Comparison of ENCODE assay signal across 10 cellular contexts in genomic region chr3:126678691-126679317, GRCh38. TPM values are rescaled to one million over a fixed set of nuclear protein-coding genes. Genes with fewer than 3 reads are reported as not detected.
A peak's percentile ranks its signal among the peaks of the same experiment; 100 is the strongest.
DNase-seq lines count a peak whose midpoint lies in the region; ATAC-seq and TF ChIP-seq lines count a peak whose summit lies in the region.
"Had no signal": no experiment of that assay in that cellular context is flagged by ENCODE, and none has a peak within 500 bp of the region (broad histone marks: within the 10 kb centered on the region; RNA-seq: fewer than 3 reads in every experiment).

No MANE protein-coding gene starts in this region.

- intact Hi-C loops in CD8-positive, alpha-beta T cell (cut with DNase I, micrococcal nuclease): loop anchor here (1.0 to 2.0 kb wide), 4 partner anchors 26 to 868 kb away; partner anchors contain the start of genes CHCHD6 (in 1 of the 2) and PLXNA1 (in 1 of the 2)
- intact Hi-C loops in activated B cell treated with CpG ODN at 0.5 μM for 24 hours (cut with micrococcal nuclease): loop anchor here (1.0 to 2.0 kb wide), 5 partner anchors 74 to 865 kb away; no protein-coding TSS in a partner anchor

- H3K27me3 ChIP-seq in CD8-positive, alpha-beta T cell (ENCODE audit: insufficient read depth, low read length): no peaks in the 10 kb centered on the region
- H3K27me3 ChIP-seq in lung (ENCODE audit: control insufficient read depth, insufficient read depth): peaks cover 4% of the 10 kb centered on the region
- H3K27me3 ChIP-seq: breast epithelium had no signal

- no peak overlapping the region for H3K27ac ChIP-seq in CD8-positive, alpha-beta T cell (ENCODE audit: low read depth, low read length)
- peak overlapping the region in 1 of 2 donors; percentile 14 for H3K27ac ChIP-seq in lung (ENCODE audit: low read depth in 1 of 2, low read length in 1 of 2)
- H3K27ac ChIP-seq: breast epithelium had no signal

- H3K4me3 Mint-ChIP-seq in CD8-positive, alpha-beta T cell: peak overlapping the region; percentile 37
- peak overlapping the region; percentile 67 for H3K4me3 Mint-ChIP-seq in activated B cell treated with CpG ODN at 0.5 μM for 24 hours

- DNase-seq in CD8-positive, alpha-beta T cell: no peak
- DNase-seq in activated B cell treated with CpG ODN at 0.5 μM for 24 hours: no peak
- no peak for DNase-seq in lung (ENCODE audit: low spot score)
- DNase-seq in stimulated activated naive CD4-positive, alpha-beta T cell treated with Interleukin-2 at 50 U/mL for 16 hours (lab: John Stamatoyannopoulos, UW): no peak
- no peak for DNase-seq in HuH-7 (ENCODE audit: low spot score)
- DNase-seq in stimulated activated CD4-positive, alpha-beta T cell treated with anti-CD3 and anti-CD28 coated beads, Interleukin-1b, Interleukin-23, amount 100 ng/mL, for 48 hours: no peak

- POLR2A ChIA-PET in CD8-positive, alpha-beta T cell (lab: Charles Lee): no interaction called here
- POLR2A ChIA-PET in activated B cell treated with CpG ODN at 0.5 μM for 24 hours (lab: Charles Lee): no interaction called here

- CTCF ChIA-PET in CD8-positive, alpha-beta T cell (lab: Charles Lee): interaction anchor here (0.9 to 6.5 kb wide), 17 partner anchors 10 to 867 kb away, joined by 3 to 118 read pairs (median 5); partner anchors contain the start of gene TXNRD3
- CTCF ChIA-PET in activated B cell treated with CpG ODN at 0.5 μM for 24 hours (lab: Charles Lee): interaction anchor here (0.7 to 2.6 kb wide), 10 partner anchors 14 to 1239 kb away, joined by 3 to 31 read pairs (median 4); partner anchors contain the start of gene PLXNA1

- H3K36me3 ChIP-seq in CD8-positive, alpha-beta T cell (ENCODE audit: insufficient read depth, low read length): no peaks in the 10 kb centered on the region
- H3K36me3 ChIP-seq in lung (ENCODE audit: control insufficient read depth in 2 of 2, insufficient read depth in 2 of 2, low read length in 2 of 2): no peaks in the 10 kb centered on the region
- H3K36me3 ChIP-seq: breast epithelium had no signal

- no peak overlapping the region for H3K27ac Mint-ChIP-seq in CD8-positive, alpha-beta T cell
- no peak overlapping the region for H3K27ac Mint-ChIP-seq in activated B cell treated with CpG ODN at 0.5 μM for 24 hours

- H3K36me3 Mint-ChIP-seq in CD8-positive, alpha-beta T cell: no peaks in the 10 kb centered on the region
- H3K36me3 Mint-ChIP-seq in activated B cell treated with CpG ODN at 0.5 μM for 24 hours (ENCODE audit: low read depth): no peaks in the 10 kb centered on the region

- H3K9me3 Mint-ChIP-seq in CD8-positive, alpha-beta T cell: peaks cover 1% of the 10 kb centered on the region
- peaks cover 3% of the 10 kb centered on the region for H3K9me3 Mint-ChIP-seq in activated B cell treated with CpG ODN at 0.5 μM for 24 hours

- H3K9me3 ChIP-seq in CD8-positive, alpha-beta T cell (ENCODE audit: low read length): no peaks in the 10 kb centered on the region
- H3K9me3 ChIP-seq in lung (ENCODE audit: control insufficient read depth in 2 of 2, insufficient read depth in 1 of 2, low read length in 1 of 2): no peaks in the 10 kb centered on the region
- H3K9me3 ChIP-seq: breast epithelium had no signal

- no peak for TF ChIP-seq CTCF in CD8-positive, alpha-beta T cell (IDR thresholded peaks at IDR 0.05)
- TF ChIP-seq CTCF in activated B cell treated with CpG ODN at 0.5 μM for 24 hours (IDR thresholded peaks at IDR 0.05): no peak
- TF ChIP-seq CTCF in lung (IDR thresholded peaks at IDR 0.05; ENCODE audit: control extremely low read depth, extremely low read depth): no peak

- peaks cover 3% of the 10 kb centered on the region for H3K4me1 Mint-ChIP-seq in CD8-positive, alpha-beta T cell (ENCODE audit: low read depth)
- H3K4me1 Mint-ChIP-seq in activated B cell treated with CpG ODN at 0.5 μM for 24 hours: peaks cover 22% of the 10 kb centered on the region

- 20 to 32% methylated on average over 31 of the region's 31 CpGs for WGBS in lung, 2 donors

- ATAC-seq in CD8-positive, alpha-beta T cell: no peak
- ATAC-seq in HG03025 (IDR thresholded peaks at IDR 0.05; ENCODE audit: low FRiP score, unreplicated experiment) (peak; percentile 57), activated B cell treated with CpG ODN at 0.5 μM for 24 hours (ENCODE audit: low read depth) (peak; percentile 43), lung (ENCODE audit: insufficient read depth, low FRiP score) (peak; percentile 10), GM19395 (IDR thresholded peaks at IDR 0.05; ENCODE audit: unreplicated experiment) (no peak)

- H3K4me1 ChIP-seq in CD8-positive, alpha-beta T cell (ENCODE audit: insufficient read depth, low read length): peaks cover 3% of the 10 kb centered on the region
- peaks cover 0 to 2% of the 10 kb centered on the region in 2 donors for H3K4me1 ChIP-seq in lung (ENCODE audit: control insufficient read depth in 2 of 2, insufficient read depth in 2 of 2, low read length in 2 of 2)
- H3K4me1 ChIP-seq: breast epithelium had no signal

- H3K4me3 ChIP-seq in CD8-positive, alpha-beta T cell (ENCODE audit: low read depth, low read length): no peak overlapping the region
- no peak overlapping the region for H3K4me3 ChIP-seq in lung
- H3K4me3 ChIP-seq: K562 had no signal

- H3K27me3 Mint-ChIP-seq in CD8-positive, alpha-beta T cell (ENCODE audit: low read depth): peaks cover 6% of the 10 kb centered on the region
- H3K27me3 Mint-ChIP-seq in activated B cell treated with CpG ODN at 0.5 μM for 24 hours: peaks cover 5% of the 10 kb centered on the region

RNA-seq across cellular contexts. Expression of gene TXNRD3, which starts 23.9 kb away (rescaled TPM):
- 1 to 10 TPM; 1.6 to 1.7 TPM for total RNA-seq in CD8-positive, alpha-beta T cell
- total RNA-seq in activated B cell treated with CpG ODN at 0.5 μM for 24 hours: 0.51 and 0.76 TPM in 2 replicates
- 10 to 100 TPM; 11.7 to 17.0 TPM for total RNA-seq in lung
- 1 to 10 TPM; 6.3 to 9.1 TPM for polyA plus RNA-seq in lung

RNA-seq across cellular contexts. Expression of gene CHCHD6, which starts 25.2 kb away (rescaled TPM):
- 1 to 10 TPM; 6.2 to 6.4 TPM for total RNA-seq in CD8-positive, alpha-beta T cell
- total RNA-seq in activated B cell treated with CpG ODN at 0.5 μM for 24 hours (7.5 and 10.0 TPM in 2 replicates), lung (10 to 100 TPM; 12.1 to 22.6 TPM)
- 10 to 100 TPM; 14.5 to 20.6 TPM for polyA plus RNA-seq in lung

Comparison
In these comparisons a context has a peak if more than half of its experiments do, and no peak if none do; other contexts are left out.
1. ATAC-seq: peak in HG03025 (single experiment), activated B cell treated with CpG ODN at 0.5 μM for 24 hours (single experiment) and lung (single experiment); none in CD8-positive, alpha-beta T cell (single experiment) and GM19395 (single experiment).